20 cellular contexts compared by ENCODE assay signal in the genomic region with DNA sequence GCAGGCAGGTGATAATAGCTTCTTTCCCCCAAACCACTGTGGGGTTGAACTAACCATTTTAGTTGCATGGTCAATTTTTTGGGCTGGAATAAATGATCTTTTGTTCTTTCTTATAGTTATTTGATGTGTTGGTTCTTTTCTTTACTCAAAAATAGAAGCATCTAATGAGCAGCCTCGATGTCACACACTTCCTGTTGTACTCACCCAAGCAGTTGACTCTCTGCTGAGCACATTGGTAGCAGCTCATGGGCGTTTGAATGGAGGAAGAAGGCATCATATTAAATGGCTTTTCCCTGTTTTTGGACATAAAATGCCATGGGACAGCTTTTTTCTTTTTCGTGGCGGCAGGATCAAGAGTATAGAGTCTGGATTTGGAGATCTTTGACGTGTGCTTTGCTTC.
DNase-seq lines count a peak whose midpoint lies in the region; ATAC-seq and TF ChIP-seq lines count a peak whose summit lies in the region.
"Had no signal": no experiment of that assay in that cellular context is flagged by ENCODE, and none has a peak within 500 bp of the region (broad histone marks: within the 10 kb centered on the region; RNA-seq: fewer than 3 reads in every experiment).

No MANE protein-coding gene starts in this region.

- POLR2A ChIA-PET in CD4-positive, alpha-beta T cell (lab: Charles Lee): interaction anchor here (0.6 to 1.1 kb wide), 2 partner anchors 110 to 440 kb away, joined by 3 read pairs; no protein-coding TSS in a partner anchor
- POLR2A ChIA-PET in OCI-LY7 (lab: Charles Lee): interaction anchor here (0.6 kb wide), 1 partner anchor 1442 kb away, joined by 3 read pairs; no protein-coding TSS in a partner anchor
- POLR2A ChIA-PET in CD4-positive, alpha-beta memory T cell (lab: Charles Lee; ENCODE audit: partially characterized antibody): no interaction called here
- POLR2A ChIA-PET in SK-N-SH (lab: Yijun Ruan, JAX): no interaction called here

- ATAC-seq in CD4-positive, alpha-beta T cell (ENCODE audit: poor library complexity): no peak
- ATAC-seq in GM18868 (IDR thresholded peaks at IDR 0.05; ENCODE audit: unreplicated experiment): peak; percentile 29
- ATAC-seq: left cardiac atrium, T-cell had no signal

- no peaks in the 10 kb centered on the region for H3K27me3 ChIP-seq in CD4-positive, alpha-beta T cell (ENCODE audit: control insufficient read depth, insufficient read depth, low read length)
- H3K27me3 ChIP-seq in CD4-positive, alpha-beta memory T cell (ENCODE audit: insufficient read depth, low read length): no peaks in the 10 kb centered on the region
- H3K27me3 ChIP-seq in SK-N-SH (ENCODE audit: insufficient read depth): no peaks in the 10 kb centered on the region
- H3K27me3 ChIP-seq: neutrophil had no signal

- no peaks in the 10 kb centered on the region for H3K36me3 Mint-ChIP-seq in CD4-positive, alpha-beta T cell (ENCODE audit: low read depth)
- H3K36me3 Mint-ChIP-seq in nephron progenitor cell (ENCODE audit: low read depth): peaks cover 50% of the 10 kb centered on the region
- H3K36me3 Mint-ChIP-seq in CD4-positive, alpha-beta memory T cell: no peaks in the 10 kb centered on the region
- H3K36me3 Mint-ChIP-seq: IgD-negative memory B cell, T-cell had no signal

- no peak overlapping the region for H3K27ac ChIP-seq in CD4-positive, alpha-beta T cell (ENCODE audit: low read depth, low read length)
- H3K27ac ChIP-seq in OCI-LY7 (ENCODE audit: low read depth, low read length, poor library complexity, severe bottlenecking): no peak overlapping the region
- H3K27ac ChIP-seq in CD4-positive, alpha-beta memory T cell (ENCODE audit: low read depth, low read length): no peak overlapping the region
- no peak overlapping the region for H3K27ac ChIP-seq in SK-N-SH (ENCODE audit: low read depth in 2 of 2, low read length in 1 of 2)
- H3K27ac ChIP-seq: HL-60, neutrophil had no signal

- no peak for TF ChIP-seq EP300 in SK-N-SH (IDR thresholded peaks at IDR 0.05; ENCODE audit: borderline replicate concordance in 1 of 2, low read depth in 1 of 2, low read length in 1 of 2)

- H4K20me1 ChIP-seq in OCI-LY7 (ENCODE audit: insufficient read depth, low read length): no peaks in the 10 kb centered on the region
- H4K20me1 ChIP-seq in SK-N-SH (ENCODE audit: insufficient read depth): no peaks in the 10 kb centered on the region

- no peaks in the 10 kb centered on the region for H3K36me3 ChIP-seq in OCI-LY7 (ENCODE audit: insufficient read depth, low read length)
- no peaks in the 10 kb centered on the region for H3K36me3 ChIP-seq in CD4-positive, alpha-beta memory T cell (ENCODE audit: insufficient read depth, low read length)
- H3K36me3 ChIP-seq in SK-N-SH (replicated peaks in 1 of 2; ENCODE audit: control insufficient read depth in 1 of 2, insufficient read depth in 2 of 2, low read length in 1 of 2): peaks cover 0 to 4% of the 10 kb centered on the region in 2 experiments
- H3K36me3 ChIP-seq: neutrophil had no signal

- peaks cover 23% of the 10 kb centered on the region for H3K4me1 ChIP-seq in OCI-LY7 (ENCODE audit: insufficient read depth, low read length, poor library complexity, severe bottlenecking)
- no peaks in the 10 kb centered on the region for H3K4me1 ChIP-seq in CD4-positive, alpha-beta memory T cell (ENCODE audit: insufficient read depth, low read length)
- peaks cover 8 to 15% of the 10 kb centered on the region in 2 experiments for H3K4me1 ChIP-seq in SK-N-SH (ENCODE audit: control insufficient read depth in 1 of 2, insufficient read depth in 2 of 2, low read depth in 1 of 2, low read length in 1 of 2)

- H3K9me3 ChIP-seq in CD4-positive, alpha-beta T cell (ENCODE audit: control insufficient read depth, low read length): no peaks in the 10 kb centered on the region
- H3K9me3 ChIP-seq in OCI-LY7 (ENCODE audit: low read length) (no peaks in the 10 kb centered on the region), SK-N-SH (no peaks in the 10 kb centered on the region)
- no peaks in the 10 kb centered on the region for H3K9me3 ChIP-seq in CD4-positive, alpha-beta memory T cell (ENCODE audit: control insufficient read depth in 1 of 2, low read length in 2 of 2)
- H3K9me3 ChIP-seq: neutrophil had no signal

- no peak for TF ChIP-seq CTCF in CD4-positive, alpha-beta T cell (IDR thresholded peaks at IDR 0.05)
- TF ChIP-seq CTCF in OCI-LY7 (conservative IDR thresholded peaks at IDR 0.05; ENCODE audit: low read length) (no peak), nephron progenitor cell (IDR thresholded peaks at IDR 0.05) (no peak), SK-N-SH (IDR thresholded peaks at IDR 0.05) (no peak)

- BruUV-seq in OCI-LY7 (replicated peaks; lab: Mats Ljungman, UMichigan): no TSS peak

- no peaks in the 10 kb centered on the region for H3K9me3 Mint-ChIP-seq in CD4-positive, alpha-beta T cell
- H3K9me3 Mint-ChIP-seq in nephron progenitor cell: no peaks in the 10 kb centered on the region
- peaks cover 0 to 2% (median 0%) of the 10 kb centered on the region in 8 donors for H3K9me3 Mint-ChIP-seq in CD4-positive, alpha-beta memory T cell

- WGBS in SK-N-SH (ENCODE audit: low lambda C conversion rate): 83% methylated on average over 5 of the region's 5 CpGs

- CTCF ChIA-PET in CD4-positive, alpha-beta T cell (lab: Charles Lee): no interaction called here
- CTCF ChIA-PET in OCI-LY7 (lab: Charles Lee; ENCODE audit: unreplicated experiment): no interaction called here
- CTCF ChIA-PET in CD4-positive, alpha-beta memory T cell (lab: Charles Lee; ENCODE audit: partially characterized antibody): no interaction called here
- CTCF ChIA-PET in SK-N-SH (lab: Yijun Ruan, JAX): interaction anchor here (1.0 kb wide), 1 partner anchor 18 kb away, joined by 3 read pairs; no protein-coding TSS in a partner anchor

- H3K4me2 ChIP-seq in OCI-LY7 (ENCODE audit: low read length) (peak overlapping the region; percentile 41; the same call in 1 of the 2 replicates), SK-N-SH (no peak overlapping the region)

- H3F3A ChIP-seq in SK-N-SH (replicated peaks; ENCODE audit: insufficient read depth): peaks cover 13% of the 10 kb centered on the region

- peak overlapping the region; percentile 13 for H3K27ac Mint-ChIP-seq in CD4-positive, alpha-beta T cell
- H3K27ac Mint-ChIP-seq in nephron progenitor cell: peak overlapping the region; percentile 72
- H3K27ac Mint-ChIP-seq in CD4-positive, alpha-beta memory T cell: no peak overlapping the region

- H2AFZ ChIP-seq in OCI-LY7 (ENCODE audit: low read length): peak overlapping the region; percentile 58
- no peak overlapping the region for H2AFZ ChIP-seq in SK-N-SH (ENCODE audit: low read depth)

- no peak overlapping the region for H3K9ac ChIP-seq in SK-N-SH

- intact Hi-C loops in CD4-positive, alpha-beta T cell (cut with DNase I, micrococcal nuclease): loop anchor here in 1 of 2 experiments (5.0 kb wide), 1 partner anchor 34 kb away; no protein-coding TSS in a partner anchor
- intact Hi-C loops in OCI-LY7 (cut with micrococcal nuclease; ENCODE audit: unreplicated experiment): no loop called here
- intact Hi-C loops in CD4-positive, alpha-beta memory T cell (cut with micrococcal nuclease): no loop called here

- TF ChIP-seq RAD21 in SK-N-SH (IDR thresholded peaks at IDR 0.05; ENCODE audit: low read length): no peak

- DNase-seq in CD4-positive, alpha-beta T cell: no peak
- DNase-seq in OCI-LY7 (ENCODE audit: low spot score) (peak; percentile 15), nephron progenitor cell (no peak), NK-92 (lab: John Stamatoyannopoulos, UW; ENCODE audit: unreplicated experiment) (no peak), SK-N-SH (no peak), amniotic stem cell (lab: John Stamatoyannopoulos, UW) (no peak)
- no peak for DNase-seq in CD4-positive, alpha-beta memory T cell
- DNase-seq: glutamatergic neuron; left cardiac atrium; NCI-H1048; NCI-H2081; NCI-H524; Right ventricle myocardium superior; stimulated activated CD4-positive, alpha-beta T cell treated with anti-CD3 and anti-CD28 coated beads, Interleukin-12 subunit alpha, Interleukin-12 subunit beta, amount 100 ng/mL, for 4 hours; stimulated activated CD8-positive, alpha-beta memory T cell treated with anti-CD3 and anti-CD28 coated beads, Interleukin-4, amount 100 ng/mL, for 48 hours had no signal

- H3K4me1 Mint-ChIP-seq in CD4-positive, alpha-beta T cell (ENCODE audit: low read depth): peaks cover 54% of the 10 kb centered on the region
- H3K4me1 Mint-ChIP-seq in nephron progenitor cell: peaks cover 35% of the 10 kb centered on the region
- peaks cover 0 to 4% (median 0%) of the 10 kb centered on the region in 4 donors for H3K4me1 Mint-ChIP-seq in CD4-positive, alpha-beta memory T cell

- no peaks in the 10 kb centered on the region for H3K27me3 Mint-ChIP-seq in CD4-positive, alpha-beta T cell
- peaks cover 3% of the 10 kb centered on the region for H3K27me3 Mint-ChIP-seq in nephron progenitor cell (ENCODE audit: low read depth, poor library complexity)
- H3K27me3 Mint-ChIP-seq in CD4-positive, alpha-beta memory T cell: peaks cover 3% of the 10 kb centered on the region in 2 donors
- H3K27me3 Mint-ChIP-seq: IgD-negative memory B cell had no signal

- H3K4me3 ChIP-seq in OCI-LY7 (ENCODE audit: low read depth, low read length, poor library complexity, severe bottlenecking) (no peak overlapping the region), SK-N-SH (ENCODE audit: low read depth in 2 of 2, low read length in 1 of 2) (no peak overlapping the region)
- H3K4me3 ChIP-seq in CD4-positive, alpha-beta memory T cell (ENCODE audit: low read length in 2 of 2): no peak overlapping the region

- H3K9me2 ChIP-seq in OCI-LY7 (ENCODE audit: insufficient read depth, low read length) (no peaks in the 10 kb centered on the region), SK-N-SH (no peaks in the 10 kb centered on the region)

- no peak overlapping the region for H3K4me3 Mint-ChIP-seq in CD4-positive, alpha-beta T cell
- H3K4me3 Mint-ChIP-seq in nephron progenitor cell: no peak overlapping the region
- no peak overlapping the region for H3K4me3 Mint-ChIP-seq in CD4-positive, alpha-beta memory T cell
- H3K4me3 Mint-ChIP-seq: IgD-negative memory B cell had no signal

- H3K79me2 ChIP-seq in OCI-LY7 (ENCODE audit: insufficient read depth, low read depth, low read length) (no peaks in the 10 kb centered on the region), SK-N-SH (ENCODE audit: insufficient read depth) (no peaks in the 10 kb centered on the region)

TF ChIP-seq in SK-N-SH, 30 proteins besides CTCF, POLR2A, EP300 and RAD21:
- TF ChIP-seq FOXM1 (IDR thresholded peaks at IDR 0.05; ENCODE audit: low read depth) (no peak), MEF2A (IDR thresholded peaks at IDR 0.05; ENCODE audit: borderline replicate concordance, low read depth) (no peak)

Comparison
In these comparisons a context has a peak if more than half of its experiments do, and no peak if none do; other contexts are left out.
1. H3K27ac Mint-ChIP-seq: peak in CD4-positive, alpha-beta T cell (single experiment) and nephron progenitor cell (single experiment); none in CD4-positive, alpha-beta memory T cell (0 of 7).
2. POLR2A ChIA-PET loops: an anchor here in CD4-positive, alpha-beta T cell (0.6 to 1.1 kb wide) and OCI-LY7 (0.6 kb wide); none called in CD4-positive, alpha-beta memory T cell and SK-N-SH.